Comparison of ENCODE assay signal across 8 cellular contexts in the genomic region with DNA sequence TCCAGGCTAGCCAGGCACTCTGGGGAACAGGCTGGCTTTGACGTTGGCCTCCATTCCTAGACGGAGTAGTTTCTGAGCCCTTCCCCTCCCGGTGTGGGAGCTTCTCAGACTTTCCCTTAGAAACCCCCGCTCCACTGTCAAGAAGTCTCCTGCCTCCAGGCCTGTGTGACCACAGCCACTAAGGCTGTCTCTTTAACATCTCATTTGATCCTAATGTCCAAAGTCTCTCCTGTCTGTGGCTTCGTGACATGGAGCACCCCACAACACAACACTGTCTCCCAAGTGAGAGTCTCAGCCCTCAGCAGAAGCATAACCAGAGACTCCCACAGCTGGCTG. TPM values are rescaled to one million over a fixed set of nuclear protein-coding genes. Genes with fewer than 3 reads are reported as not detected.
DNase-seq lines count a peak whose midpoint lies in the region; ATAC-seq and TF ChIP-seq lines count a peak whose summit lies in the region.

No MANE protein-coding gene starts in this region.

- no peak overlapping the region for H2AFZ ChIP-seq in osteoblast (ENCODE audit: low read length)

- no peaks in the 10 kb centered on the region for H3K27me3 ChIP-seq in osteoblast (ENCODE audit: insufficient read depth, low read length)

- TF ChIP-seq CTCF in osteoblast (IDR thresholded peaks at IDR 0.05; ENCODE audit: extremely low read depth, low read depth, low read length), result no peak

- H3K4me3 ChIP-seq in GM08714 (ENCODE audit: low read length), result peak overlapping the region; percentile 52; the same call in 1 of the 2 replicates
- peak overlapping the region; percentile 24 for H3K4me3 ChIP-seq in osteoblast (ENCODE audit: insufficient read depth, low read length)

- H3K27ac ChIP-seq in caudate nucleus (ENCODE audit: low read depth, low read length) (peak overlapping the region; percentile 79), osteoblast (ENCODE audit: low read depth, low read length) (peak overlapping the region; percentile 84)

- peaks cover 42% of the 10 kb centered on the region for H3K36me3 ChIP-seq in osteoblast (ENCODE audit: insufficient read depth, low read length)

- DNase-seq in caudate nucleus (lab: John Stamatoyannopoulos, UW) (no peak), osteoblast (ENCODE audit: insufficient read length, low spot score, missing footprints) (no peak), ureter (ENCODE audit: low spot score) (no peak), NCI-H128 (lab: John Stamatoyannopoulos, UW; ENCODE audit: unreplicated experiment) (no peak), NCI-H774 (lab: John Stamatoyannopoulos, UW) (no peak)

- ATAC-seq in HG03460 (IDR thresholded peaks at IDR 0.05; ENCODE audit: unreplicated experiment) (peak; percentile 6), GM21390 (IDR thresholded peaks at IDR 0.05; ENCODE audit: unreplicated experiment) (no peak)

- H3K4me2 ChIP-seq in osteoblast (ENCODE audit: insufficient read depth, low read length), result peak overlapping the region; percentile 76

- H3K4me1 ChIP-seq in osteoblast (ENCODE audit: insufficient read depth, low read length), result peaks cover 62% of the 10 kb centered on the region

- H3K79me2 ChIP-seq in osteoblast (ENCODE audit: insufficient read depth, low read length), result peaks cover 85% of the 10 kb centered on the region

- no peaks in the 10 kb centered on the region for H3K9me3 ChIP-seq in osteoblast (ENCODE audit: low read depth, low read length)

- H4K20me1 ChIP-seq in osteoblast (ENCODE audit: insufficient read depth, low read length), result peaks cover 60% of the 10 kb centered on the region

RNA-seq across cellular contexts. Expression of a gene that starts 6.0 kb away (rescaled TPM):
- total RNA-seq in osteoblast (5.8 and 8.0 TPM in 2 replicates), ureter (32.1 TPM)

RNA-seq across cellular contexts. Expression of a gene that starts 39.9 kb away (rescaled TPM):
- total RNA-seq in osteoblast (6.9 and 8.5 TPM in 2 replicates), ureter (19.7 TPM)

RNA-seq across cellular contexts. Expression of a gene that starts 39.9 kb away (rescaled TPM):
- total RNA-seq in osteoblast, result 44.5 and 46.0 TPM in 2 replicates
- total RNA-seq in ureter, result 92.2 TPM

RNA-seq across cellular contexts. Expression of a gene that starts 45.1 kb away (rescaled TPM):
- total RNA-seq in osteoblast (under 0.01 TPM in 2 replicates), ureter (0.13 TPM)
